Comparison of ENCODE assay signal across 24 cellular contexts in genomic region chr2:1790473-1790872, GRCh38.
"Had no signal": no experiment of that assay in that cellular context is flagged by ENCODE, and none has a peak within 500 bp of the region (broad histone marks: within the 10 kb centered on the region; RNA-seq: fewer than 3 reads in every experiment).

No MANE protein-coding gene starts in this region.

- H3K4me2 ChIP-seq: PC-9 had no signal

- H3K36me3 Mint-ChIP-seq: activated naive CD4-positive, alpha-beta T cell treated with anti-CD3 and anti-CD28 coated beads, Interleukin-2, amount 50 U/mL, for 72 hours had no signal

- H2AFZ ChIP-seq: PC-9 had no signal

- H3K4me3 ChIP-seq: ascending aorta, body of pancreas, MG63, PC-9 had no signal

- H3K9me3 ChIP-seq: ascending aorta, body of pancreas had no signal

- H3K36me3 ChIP-seq: ascending aorta, MG63 had no signal

- H3K4me1 ChIP-seq: ascending aorta, body of pancreas had no signal

- H3K27ac Mint-ChIP-seq: activated CD8-positive, alpha-beta T cell treated with anti-CD3 and anti-CD28 coated beads, Interleukin-2, amount 10 ng/mL, durations not matched to agents 7 days and 5 days; activated naive CD4-positive, alpha-beta T cell treated with anti-CD3 and anti-CD28 coated beads, Interleukin-2, amount 50 U/mL, for 72 hours; activated naive CD8-positive, alpha-beta T cell treated with anti-CD3 and anti-CD28 coated beads, Interleukin-2, amount 50 U/mL, for 24 hours; T-helper 1 cell treated with Interleukin-12 subunit alpha and Interleukin-12 subunit beta and Interleukin-4 antibody, amounts not matched to agents 30 μg/mL and 1 μg/mL, for 36 hours had no signal

- H3K27me3 ChIP-seq: ascending aorta, body of pancreas, MG63 had no signal

- DNase-seq: activated CD4-positive, alpha-beta T cell treated with anti-CD3 and anti-CD28 coated beads for 48 hours; activated CD4-positive, alpha-beta T cell treated with anti-CD3 and anti-CD28 coated beads, Interleukin-2, amount 50 U/mL, for 4 hours; activated CD8-positive, alpha-beta memory T cell treated with anti-CD3 and anti-CD28 coated beads, Interleukin-2, amount 50 U/mL, for 48 hours; activated CD8-positive, alpha-beta T cell treated with anti-CD3 and anti-CD28 coated beads, Interleukin-2, amount 10 ng/mL, durations not matched to agents 7 days and 5 days; activated effector memory CD4-positive, alpha-beta T cell treated with Interleukin-2 at 50 U/mL for 16 hours; activated naive CD4-positive, alpha-beta T cell; activated naive CD8-positive, alpha-beta T cell treated with anti-CD3 and anti-CD28 coated beads, Interleukin-2, amount 50 U/mL, for 24 hours; activated T-cell treated with anti-CD3 and anti-CD28 coated beads, Interleukin-2, amount 50 U/mL, for 1 hour; amniotic stem cell; body of pancreas; central memory CD4-positive, alpha-beta T cell; KG1; MG63; MV-4-11; NCI-H1105; NCI-H1436; NCI-H1694 treated with DMSO at 0.1 percent for 48 hours; NCI-H2029 treated with DMSO at 0.1 percent for 48 hours; NCI-H345; NCI-H510A had no signal

- H3K4me3 Mint-ChIP-seq: activated CD8-positive, alpha-beta T cell treated with anti-CD3 and anti-CD28 coated beads, Interleukin-2, amount 10 ng/mL, durations not matched to agents 7 days and 5 days; activated naive CD8-positive, alpha-beta T cell treated with anti-CD3 and anti-CD28 coated beads, Interleukin-2, amount 50 U/mL, for 24 hours; T-helper 1 cell treated with Interleukin-12 subunit alpha and Interleukin-12 subunit beta and Interleukin-4 antibody, amounts not matched to agents 30 μg/mL and 1 μg/mL, for 36 hours had no signal

- H3K9me3 Mint-ChIP-seq: activated naive CD4-positive, alpha-beta T cell treated with anti-CD3 and anti-CD28 coated beads, Interleukin-2, amount 50 U/mL, for 72 hours; activated naive CD8-positive, alpha-beta T cell treated with anti-CD3 and anti-CD28 coated beads, Interleukin-2, amount 50 U/mL, for 24 hours; T-helper 1 cell treated with Interleukin-12 subunit alpha and Interleukin-12 subunit beta and Interleukin-4 antibody, amounts not matched to agents 30 μg/mL and 1 μg/mL, for 36 hours had no signal

- H3K27ac ChIP-seq: ascending aorta, body of pancreas, PC-9 had no signal

- H3K4me1 Mint-ChIP-seq: activated naive CD8-positive, alpha-beta T cell treated with anti-CD3 and anti-CD28 coated beads, Interleukin-2, amount 50 U/mL, for 24 hours had no signal
